ENCODE assay signal across 1 cellular context in genomic region chr1:151953409-151954094, GRCh38.
TF ChIP-seq lines count a peak whose summit lies in the region.

No MANE protein-coding gene starts in this region.

TF ChIP-seq in A549, 52 proteins besides CTCF, POLR2A, EP300 and RAD21:
- TF ChIP-seq FOSL2 (IDR thresholded peaks at IDR 0.05) (no peak), FOSL2 (CRISPR knock-in tag; IDR thresholded peaks at IDR 0.05) (no peak)
TF ChIP-seq in A549: peak in this region for 0.
